ENCODE assay signal across 26 cellular contexts in the genomic region with DNA sequence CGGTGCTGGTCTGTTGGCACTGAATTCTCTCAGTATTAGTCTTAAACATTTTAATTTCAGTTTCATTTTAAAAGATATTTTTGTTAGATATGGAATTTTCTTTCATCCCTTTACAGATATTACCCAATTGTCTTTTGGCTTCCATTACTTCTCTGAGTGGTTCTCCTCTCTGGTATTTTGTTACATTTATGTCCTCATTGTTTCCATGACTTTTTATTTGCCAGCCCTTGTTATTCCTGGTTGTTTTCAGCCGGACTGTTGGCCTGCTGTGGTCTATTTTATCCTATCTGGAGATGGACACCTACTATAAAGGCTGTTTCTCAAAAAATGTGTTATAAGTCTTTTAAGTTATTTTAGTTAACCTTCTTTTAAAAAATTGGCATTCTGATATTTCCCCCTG.
"Had no signal": no experiment of that assay in that cellular context is flagged by ENCODE, and none has a peak within 500 bp of the region (broad histone marks: within the 10 kb centered on the region; RNA-seq: fewer than 3 reads in every experiment).

No MANE protein-coding gene starts in this region.

- H2AFZ ChIP-seq: hepatocyte had no signal

- H3K27ac Mint-ChIP-seq: activated naive CD8-positive, alpha-beta T cell; activated T-cell treated with anti-CD3 and anti-CD28 coated beads, Interleukin-2, amount 50 U/mL, for 24 hours; activated T-helper 17 cell treated with anti-CD3 and anti-CD28 coated beads, Interleukin-2, amount 50 U/mL, for 72 hours; immature natural killer cell; naive thymus-derived CD8-positive, alpha-beta T cell; stimulated activated naive CD8-positive, alpha-beta T cell treated with anti-CD3 and anti-CD28 coated beads, Interleukin-15, Interleukin-2, amounts not matched to agents 100 ng/mL and 50 ng/mL, for 24 hours; WTC11 had no signal

- H3K9me3 ChIP-seq: esophagus squamous epithelium, left lung, pancreas, psoas muscle had no signal

- H3K79me2 ChIP-seq: hepatocyte had no signal

- H3K4me1 Mint-ChIP-seq: activated T-helper 17 cell treated with anti-CD3 and anti-CD28 coated beads, Interleukin-2, amount 50 U/mL, for 72 hours; immature natural killer cell; naive thymus-derived CD8-positive, alpha-beta T cell had no signal

- ATAC-seq: activated T-helper 17 cell treated with anti-CD3 and anti-CD28 coated beads, Interleukin-2, amount 50 U/mL, for 72 hours; left lung; naive thymus-derived CD8-positive, alpha-beta T cell; pancreas; psoas muscle; WTC11 had no signal

- H3K9me3 Mint-ChIP-seq: activated T-cell treated with anti-CD3 and anti-CD28 coated beads, Interleukin-2, amount 50 U/mL, for 24 hours; activated T-helper 17 cell treated with anti-CD3 and anti-CD28 coated beads, Interleukin-2, amount 50 U/mL, for 72 hours; immature natural killer cell; WTC11 had no signal

- H3K27me3 ChIP-seq: esophagus squamous epithelium, hepatocyte, pancreas, right atrium auricular region, uterus had no signal

- H3K27ac ChIP-seq: esophagus squamous epithelium, hepatocyte, left lung, pancreas, psoas muscle, right atrium auricular region, uterus had no signal

- H3K4me3 Mint-ChIP-seq: activated naive CD8-positive, alpha-beta T cell; activated T-cell treated with anti-CD3 and anti-CD28 coated beads, Interleukin-2, amount 50 U/mL, for 24 hours; activated T-helper 17 cell treated with anti-CD3 and anti-CD28 coated beads, Interleukin-2, amount 50 U/mL, for 72 hours; immature natural killer cell; naive thymus-derived CD8-positive, alpha-beta T cell; stimulated activated naive CD8-positive, alpha-beta T cell treated with anti-CD3 and anti-CD28 coated beads, Interleukin-15, Interleukin-2, amounts not matched to agents 100 ng/mL and 50 ng/mL, for 24 hours; WTC11 had no signal

- H3K36me3 Mint-ChIP-seq: activated naive CD8-positive, alpha-beta T cell; naive thymus-derived CD8-positive, alpha-beta T cell; WTC11 had no signal

- DNase-seq: activated CD4-positive, alpha-beta T cell treated with anti-CD3 and anti-CD28 coated beads, Interleukin-2, amount 50 U/mL, for 4 hours; activated CD8-positive, alpha-beta memory T cell treated with anti-CD3 and anti-CD28 coated beads for 24 hours; activated CD8-positive, alpha-beta memory T cell treated with anti-CD3 and anti-CD28 coated beads, Interleukin-2, amount 50 U/mL, for 4 hours; activated T-cell treated with anti-CD3 and anti-CD28 coated beads, Interleukin-2, amount 50 U/mL, for 24 hours; central memory CD4-positive, alpha-beta T cell; esophagus squamous epithelium; foreskin melanocyte; glutamatergic neuron; immature natural killer cell; kidney glomerular epithelial cell; left lung; naive thymus-derived CD8-positive, alpha-beta T cell; pancreas; psoas muscle; stimulated activated CD4-positive, alpha-beta T cell treated with anti-CD3 and anti-CD28 coated beads, Interleukin-12 subunit alpha, Interleukin-12 subunit beta, amount 100 ng/mL, for 4 hours; stimulated activated CD4-positive, alpha-beta T cell treated with anti-CD3 and anti-CD28 coated beads, Interleukin-4, amount 100 ng/mL, for 4 hours; T1000; trophoblast cell; uterus had no signal

- H3K4me1 ChIP-seq: left lung, uterus had no signal

- H3K36me3 ChIP-seq: esophagus squamous epithelium, left lung, pancreas, right atrium auricular region, uterus had no signal

- H3K4me3 ChIP-seq: esophagus squamous epithelium, hepatocyte, left lung, lung, pancreas, psoas muscle, right atrium auricular region, uterus had no signal

- H3K4me2 ChIP-seq: hepatocyte had no signal
